ENCODE assay signal across 11 cellular contexts in the genomic region with DNA sequence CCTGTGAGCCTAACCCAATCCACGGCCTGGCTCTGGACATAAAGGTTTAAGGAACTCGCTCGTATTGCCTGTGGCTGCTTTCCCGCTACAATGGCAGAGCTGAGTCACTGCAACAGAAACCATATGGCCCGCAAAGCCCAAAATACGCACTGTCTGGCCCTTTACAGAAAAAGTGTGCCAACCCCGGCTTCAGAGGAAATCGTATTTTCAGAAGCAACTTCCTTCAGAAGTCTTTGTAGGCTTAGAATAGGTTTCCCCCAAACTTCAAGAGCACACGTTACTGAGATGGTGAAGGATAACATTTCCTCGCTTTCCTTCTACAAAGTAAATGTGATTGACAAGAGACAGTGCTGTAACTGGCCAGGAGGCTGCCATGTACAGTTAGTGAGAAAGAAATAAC. TPM values are rescaled to one million over a fixed set of nuclear protein-coding genes. Genes with fewer than 3 reads are reported as not detected.
DNase-seq lines count a peak whose midpoint lies in the region; ATAC-seq and TF ChIP-seq lines count a peak whose summit lies in the region.
"Had no signal": no experiment of that assay in that cellular context is flagged by ENCODE, and none has a peak within 500 bp of the region (broad histone marks: within the 10 kb centered on the region; RNA-seq: fewer than 3 reads in every experiment).

No MANE protein-coding gene starts in this region.

- H3K36me3 Mint-ChIP-seq in activated naive CD8-positive, alpha-beta T cell, result peaks cover 2% of the 10 kb centered on the region

- H3K27me3 ChIP-seq in BE2C (no peaks in the 10 kb centered on the region), A673 (replicated peaks; ENCODE audit: insufficient read depth, low read depth, low read length, poor library complexity) (no peaks in the 10 kb centered on the region)

- H3K27me3 Mint-ChIP-seq in activated naive CD8-positive, alpha-beta T cell, result no peaks in the 10 kb centered on the region

- H3K4me3 Mint-ChIP-seq in activated naive CD8-positive, alpha-beta T cell, result peak overlapping the region; percentile 44

- TF ChIP-seq CTCF in BE2C (IDR thresholded peaks at IDR 0.05; ENCODE audit: low read depth, low read length), result no peak
- TF ChIP-seq CTCF in A673 (conservative IDR thresholded peaks at IDR 0.05; ENCODE audit: low read depth, low read length), result no peak

- CTCF ChIA-PET in A673 (lab: Charles Lee), result no interaction called here

- H3K27ac Mint-ChIP-seq in activated naive CD8-positive, alpha-beta T cell, result peak overlapping the region; percentile 94

- H3K4me3 ChIP-seq in BE2C (ENCODE audit: low read depth, low read length) (no peak overlapping the region), A673 (ENCODE audit: low read depth, low read length, poor library complexity, severe bottlenecking) (no peak overlapping the region)

- POLR2A ChIA-PET in A673 (lab: Charles Lee; ENCODE audit: low non-redundant PET), result no interaction called here

- no peak for ATAC-seq in left colon
- ATAC-seq: HCT116 had no signal

- H3K9me3 Mint-ChIP-seq in activated naive CD8-positive, alpha-beta T cell (ENCODE audit: low read depth), result no peaks in the 10 kb centered on the region

- no TSS peak for BruUV-seq in A673 (replicated peaks; lab: Mats Ljungman, UMichigan)

- intact Hi-C loops in left colon (cut with DNase I, micrococcal nuclease), result no loop called here
- intact Hi-C loops in A673 (cut with micrococcal nuclease; ENCODE audit: unreplicated experiment), result no loop called here

- no peak overlapping the region for H3K27ac ChIP-seq in A673 (ENCODE audit: low read depth, low read length, poor library complexity, severe bottlenecking)

- H3K36me3 ChIP-seq in BE2C (no peaks in the 10 kb centered on the region), A673 (ENCODE audit: insufficient read depth, low read length, poor library complexity, severe bottlenecking) (no peaks in the 10 kb centered on the region)

- peaks cover 19% of the 10 kb centered on the region for H3K4me1 Mint-ChIP-seq in activated naive CD8-positive, alpha-beta T cell (ENCODE audit: low read depth)

- H3K9me3 ChIP-seq in BE2C (no peaks in the 10 kb centered on the region), A673 (ENCODE audit: low read depth, low read length, poor library complexity, severe bottlenecking) (no peaks in the 10 kb centered on the region)

- DNase-seq in GDM1 (lab: John Stamatoyannopoulos, UW) (peak; percentile 83), T-helper 22 cell (ENCODE audit: low read depth) (peak; percentile 12), left colon (no peak), BE2C (no peak), NCI-H1417 (lab: John Stamatoyannopoulos, UW) (no peak), A673 (ENCODE audit: low spot score) (no peak)
- DNase-seq in stimulated activated CD4-positive, alpha-beta T cell treated with anti-CD3 and anti-CD28 coated beads, Interleukin-4, amount 100 ng/mL, for 1 hour, result peak; percentile 37
- DNase-seq: NCI-H2081 treated with DMSO at 0.1 percent for 48 hours had no signal

- H3K4me1 ChIP-seq in BE2C (no peaks in the 10 kb centered on the region), A673 (ENCODE audit: insufficient read depth, low read length, poor library complexity, severe bottlenecking) (no peaks in the 10 kb centered on the region)

RNA-seq across cellular contexts. Expression of a gene that starts 34.8 kb away (rescaled TPM):
- total RNA-seq in left colon (1 to 10 TPM; 1.7 to 2.3 TPM), A673 (2021) (not detected in 2 replicates)
- polyA plus RNA-seq in BE2C (2012; ENCODE audit: insufficient read depth, insufficient read length, low read depth), result not detected
- total RNA-seq: myocyte had no signal

RNA-seq across cellular contexts. Expression of a gene that starts 56.2 kb away (rescaled TPM):
- total RNA-seq in left colon (10 to 100 TPM; 28.1 to 30.2 TPM), A673 (2021) (45.4 and 47.7 TPM in 2 replicates)
- 36.9 TPM for polyA plus RNA-seq in BE2C (2012; ENCODE audit: insufficient read depth, insufficient read length, low read depth)

Comparison
In these comparisons a context has a peak if more than half of its experiments do, and no peak if none do; other contexts are left out.
1. DNase-seq: peak in GDM1 (single experiment), T-helper 22 cell (single experiment) and stimulated activated CD4-positive, alpha-beta T cell treated with anti-CD3 and anti-CD28 coated beads, Interleukin-4, amount 100 ng/mL, for 1 hour (single experiment); none in left colon (0 of 2), BE2C (single experiment), NCI-H1417 (0 of 3) and A673 (single experiment).